Comparison of ENCODE assay signal across 9 cellular contexts in the genomic region with DNA sequence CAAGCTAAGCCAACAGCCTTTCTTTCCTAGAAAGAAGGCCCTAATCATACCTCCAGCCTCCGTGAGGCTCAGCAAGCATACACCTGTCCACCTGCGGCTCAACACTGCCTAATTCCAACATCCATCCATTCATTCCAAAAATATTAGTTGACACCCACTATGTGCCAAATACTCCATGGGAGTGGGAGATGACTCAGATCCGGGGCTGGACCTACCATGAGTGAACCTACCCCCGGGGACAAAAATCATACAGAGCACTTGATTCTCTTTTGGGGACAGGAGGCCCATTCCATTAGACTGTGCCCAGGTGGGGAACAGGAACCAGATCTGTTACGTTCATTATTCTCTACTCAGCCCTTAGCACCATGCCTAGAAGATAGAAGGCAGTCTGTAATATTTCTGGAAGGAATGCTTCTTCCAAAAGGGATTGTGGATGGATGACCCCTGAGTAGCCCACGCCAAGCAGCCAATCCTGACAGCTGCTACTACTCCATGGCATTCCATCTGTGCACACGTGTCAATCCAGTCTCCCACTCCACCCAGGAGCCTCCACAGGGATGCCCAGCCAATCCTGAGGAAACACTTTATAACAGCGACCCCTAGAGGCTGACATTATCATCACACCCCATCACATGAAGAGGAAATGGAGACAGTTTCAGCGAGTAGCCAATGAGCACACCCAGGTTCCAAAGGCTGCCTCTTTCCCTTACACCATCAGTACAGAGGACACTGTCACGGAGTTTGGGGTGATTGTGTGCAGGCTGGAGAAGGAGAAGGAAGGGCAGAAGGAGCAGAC.
DNase-seq lines count a peak whose midpoint lies in the region; ATAC-seq, FAIRE-seq and TF ChIP-seq lines count a peak whose summit lies in the region.
"Had no signal": no experiment of that assay in that cellular context is flagged by ENCODE, and none has a peak within 500 bp of the region (broad histone marks: within the 10 kb centered on the region; RNA-seq: fewer than 3 reads in every experiment).

No MANE protein-coding gene starts in this region.

- H3K36me3 Mint-ChIP-seq in T-helper 17 cell (ENCODE audit: low read depth), result no peaks in the 10 kb centered on the region

- H3K4me1 Mint-ChIP-seq in T-helper 17 cell, result peaks cover 3% of the 10 kb centered on the region
- H3K4me1 Mint-ChIP-seq: activated B cell treated with CpG ODN at 0.5 μM for 24 hours had no signal

- ATAC-seq in T-helper 17 cell (no peak), GM21515 (IDR thresholded peaks at IDR 0.05; ENCODE audit: unreplicated experiment) (no peak)

- H3K9me3 ChIP-seq in kidney (ENCODE audit: control insufficient read depth in 1 of 2, low read length in 2 of 2) (no peaks in the 10 kb centered on the region), T-helper 17 cell (ENCODE audit: control insufficient read depth, low read length, poor library complexity, severe bottlenecking) (no peaks in the 10 kb centered on the region)

- DNase-seq in Daoy (ENCODE audit: low read depth) (peak; percentile 54), HFF-Myc (ENCODE audit: extremely low read depth, low read depth) (peak; percentile 3), RKO (ENCODE audit: low spot score) (peak; percentile 20), germinal center (ENCODE audit: low spot score) (peak; percentile 18), coronary artery (ENCODE audit: low spot score) (no peak), kidney (no peak), T-helper 17 cell (no peak)
- DNase-seq: activated B cell treated with CpG ODN at 0.5 μM for 24 hours had no signal

- no peaks in the 10 kb centered on the region for H3K4me1 ChIP-seq in kidney (ENCODE audit: control insufficient read depth in 1 of 2, insufficient read depth in 1 of 2, low read depth in 1 of 2, low read length in 2 of 2)

- no peak overlapping the region for H3K9ac ChIP-seq in kidney (ENCODE audit: low read length in 2 of 2)

- H3K27ac ChIP-seq in coronary artery, result no peak overlapping the region
- H3K27ac ChIP-seq in kidney (ENCODE audit: low read depth in 2 of 2, low read length in 2 of 2), result no peak overlapping the region

- no peak overlapping the region for H3K27ac Mint-ChIP-seq in T-helper 17 cell
- H3K27ac Mint-ChIP-seq: activated B cell treated with CpG ODN at 0.5 μM for 24 hours had no signal

- no peaks in the 10 kb centered on the region for H3K36me3 ChIP-seq in kidney (ENCODE audit: control insufficient read depth in 1 of 2, insufficient read depth in 2 of 2, low read length in 2 of 2)

- TF ChIP-seq CTCF in HFF-Myc (IDR thresholded peaks at IDR 0.05; ENCODE audit: low read depth, low read length, missing control alignments) (peak; percentile 62), coronary artery (IDR thresholded peaks at IDR 0.05) (no peak), kidney (IDR thresholded peaks at IDR 0.05; ENCODE audit: borderline replicate concordance, extremely low read depth, insufficient read depth) (no peak)

- H3K4me3 ChIP-seq in HFF-Myc (replicated peaks; ENCODE audit: low read depth, low read length) (no peak overlapping the region), coronary artery (no peak overlapping the region), kidney (ENCODE audit: low read length in 2 of 2) (no peak overlapping the region)

- FAIRE-seq in kidney (lab: Jason Lieb, UNC), result no peak

- intact Hi-C loops in kidney (cut with DNase I), result no loop called here

- no peak overlapping the region for H3K4me3 Mint-ChIP-seq in T-helper 17 cell
- H3K4me3 Mint-ChIP-seq: activated B cell treated with CpG ODN at 0.5 μM for 24 hours had no signal

- H3K27me3 Mint-ChIP-seq in T-helper 17 cell, result peaks cover 26% of the 10 kb centered on the region

Comparison
In these comparisons a context has a peak if more than half of its experiments do, and no peak if none do; other contexts are left out.
1. DNase-seq: peak in Daoy (single experiment), HFF-Myc (single experiment), RKO (single experiment) and germinal center (single experiment); none in coronary artery (single experiment), kidney (single experiment) and T-helper 17 cell (0 of 3).